Comparison of ENCODE assay signal across 1 cellular context in genomic region chr1:161192476-161193465, GRCh38.
TF ChIP-seq lines count a peak whose summit lies in the region.

No MANE protein-coding gene starts in this region.

TF ChIP-seq in HepG2, 621 proteins besides CTCF, POLR2A, EP300 and RAD21:
- TF ChIP-seq ZMYM3 (CRISPR knock-in tag; IDR thresholded peaks at IDR 0.05) = no peak
- peak; percentile 19; the same call in 1 of the 2 replicates for TF ChIP-seq FOXK1 (CRISPR knock-in tag; IDR thresholded peaks at IDR 0.05; ENCODE audit: borderline replicate concordance, low read depth)
- TF ChIP-seq ZFX (CRISPR knock-in tag; IDR thresholded peaks at IDR 0.05; ENCODE audit: low read depth) = 0 out of 2 replicates have a peak, but pooled peaks have one; percentile 20
- TF ChIP-seq ZNF547 (CRISPR knock-in tag; IDR thresholded peaks at IDR 0.05) = peak; percentile 51; the same call in 1 of the 2 replicates
- TF ChIP-seq HMGXB4 (CRISPR knock-in tag; IDR thresholded peaks at IDR 0.05; ENCODE audit: borderline replicate concordance in 1 of 2, low read depth in 1 of 2) = peak; percentile 24 to 29; a peak in 1 of 4 replicates
- no peak for TF ChIP-seq CREB1 (IDR thresholded peaks at IDR 0.05)
- TF ChIP-seq CREB1 (CRISPR knock-in tag; IDR thresholded peaks at IDR 0.05) = no peak
- peak; percentile 81 for TF ChIP-seq SMC3 (IDR thresholded peaks at IDR 0.05; ENCODE audit: low read length)
- TF ChIP-seq ZSCAN22 (CRISPR knock-in tag; IDR thresholded peaks at IDR 0.05) = no peak
- TF ChIP-seq ZFP37 (CRISPR knock-in tag; IDR thresholded peaks at IDR 0.05; ENCODE audit: borderline replicate concordance) = 0 out of 2 replicates have a peak, but pooled peaks have one; percentile 42
- 0 out of 2 replicates have a peak, but pooled peaks have one; percentile 52 for TF ChIP-seq MAZ (IDR thresholded peaks at IDR 0.05; ENCODE audit: borderline replicate concordance, low read depth, low read length)
- 0 out of 2 replicates have a peak, but pooled peaks have one; percentile 27 for TF ChIP-seq MAZ (CRISPR knock-in tag; IDR thresholded peaks at IDR 0.05; ENCODE audit: low read depth)
- TF ChIP-seq MAFF (IDR thresholded peaks at IDR 0.05; ENCODE audit: low read depth, low read length) = 0 out of 2 replicates have a peak, but pooled peaks have one; percentile 11
- TF ChIP-seq RNF2 (conservative IDR thresholded peaks at IDR 0.05; ENCODE audit: low read depth) = no peak
- no peak for TF ChIP-seq ZNF335 (CRISPR knock-in tag; IDR thresholded peaks at IDR 0.05)
- TF ChIP-seq SALL2 (CRISPR knock-in tag; IDR thresholded peaks at IDR 0.05) = peak; percentile 37; the same call in 1 of the 2 replicates
- TF ChIP-seq DBP (CRISPR knock-in tag; IDR thresholded peaks at IDR 0.05; ENCODE audit: not compliant biosample characterization) = peak; percentile 53
- TF ChIP-seq XRCC5 (optimal IDR thresholded peaks at IDR 0.05; ENCODE audit: low read length) = peak; percentile 61
- peak; percentile 91 for TF ChIP-seq STAG1 (CRISPR knock-in tag; IDR thresholded peaks at IDR 0.05)
- 0 out of 2 replicates have a peak, but pooled peaks have one; percentile 62 for TF ChIP-seq ZNF557 (CRISPR knock-in tag; IDR thresholded peaks at IDR 0.05)
- TF ChIP-seq TARDBP (CRISPR knock-in tag; IDR thresholded peaks at IDR 0.05) = peak; percentile 36; the same call in 1 of the 2 replicates
- TF ChIP-seq ZNF788 (CRISPR knock-in tag; IDR thresholded peaks at IDR 0.05; ENCODE audit: borderline replicate concordance) = no peak; the same call in 1 of the 2 replicates
- TF ChIP-seq USF2 (IDR thresholded peaks at IDR 0.05; ENCODE audit: low read depth, low read length) = no peak
- TF ChIP-seq USF2 (CRISPR knock-in tag; IDR thresholded peaks at IDR 0.05; ENCODE audit: borderline replicate concordance) = no peak
- peak; percentile 40; the same call in 1 of the 2 replicates for TF ChIP-seq SALL1 (CRISPR knock-in tag; IDR thresholded peaks at IDR 0.05)
- TF ChIP-seq ZBTB34 (CRISPR knock-in tag; IDR thresholded peaks at IDR 0.05) = no peak
- TF ChIP-seq PATZ1 (CRISPR knock-in tag; IDR thresholded peaks at IDR 0.05) = peak; percentile 41; the same call in 1 of the 2 replicates
- TF ChIP-seq NFRKB (IDR thresholded peaks at IDR 0.05) = no peak
- no peak for TF ChIP-seq RARG (CRISPR knock-in tag; IDR thresholded peaks at IDR 0.05; ENCODE audit: low read depth)
- 0 out of 2 replicates have a peak, but pooled peaks have one; percentile 13 for TF ChIP-seq HNF4A (CRISPR knock-in tag; IDR thresholded peaks at IDR 0.05)
- 0 out of 2 replicates have a peak, but pooled peaks have one; percentile 55 for TF ChIP-seq ZNF513 (CRISPR knock-in tag; conservative IDR thresholded peaks at IDR 0.05)
- peak; percentile 20 for TF ChIP-seq TBL1XR1 (IDR thresholded peaks at IDR 0.05; ENCODE audit: borderline replicate concordance, low read length, partially characterized antibody)
- TF ChIP-seq NFE2L2 (IDR thresholded peaks at IDR 0.05; ENCODE audit: low read length) = no peak
- TF ChIP-seq ZNF772 (CRISPR knock-in tag; IDR thresholded peaks at IDR 0.05) = 0 out of 2 replicates have a peak, but pooled peaks have one; percentile 28
- no peak for TF ChIP-seq ZNF256 (CRISPR knock-in tag; conservative IDR thresholded peaks at IDR 0.05)
- TF ChIP-seq GATAD2A (CRISPR knock-in tag; IDR thresholded peaks at IDR 0.05) = 0 out of 2 replicates have a peak, but pooled peaks have one; percentile 23
- 0 out of 2 replicates have a peak, but pooled peaks have one; percentile 25 for TF ChIP-seq ZNF629 (CRISPR knock-in tag; conservative IDR thresholded peaks at IDR 0.05)
- TF ChIP-seq U2AF1 (optimal IDR thresholded peaks at IDR 0.05; ENCODE audit: low read depth, low read length) = no peak
- 0 out of 2 replicates have a peak, but pooled peaks have one; percentile 36 for TF ChIP-seq CAMTA2 (CRISPR knock-in tag; IDR thresholded peaks at IDR 0.05; ENCODE audit: borderline replicate concordance)
- no peak for TF ChIP-seq SRSF1 (optimal IDR thresholded peaks at IDR 0.05; ENCODE audit: low read depth, low read length)
TF ChIP-seq in HepG2: peak in this region for 23.
